10 cellular contexts compared by ENCODE assay signal in the genomic region with DNA sequence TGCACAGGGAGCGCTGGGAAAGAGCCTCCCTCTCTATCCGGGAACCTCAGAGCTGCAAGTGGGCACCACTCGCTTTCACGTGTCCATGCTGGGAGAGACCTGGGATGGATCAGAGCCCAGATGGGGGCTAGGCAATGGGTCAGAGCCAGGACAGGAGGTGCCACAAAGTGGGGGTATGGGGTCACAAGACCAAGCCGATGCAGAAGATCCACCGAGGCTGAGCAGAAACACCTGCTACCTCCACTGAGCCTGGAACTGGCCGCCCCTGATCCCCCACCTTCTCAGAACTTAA.
"Had no signal": no experiment of that assay in that cellular context is flagged by ENCODE, and none has a peak within 500 bp of the region (broad histone marks: within the 10 kb centered on the region; RNA-seq: fewer than 3 reads in every experiment).

No MANE protein-coding gene starts in this region.

- H3K9ac ChIP-seq: GM23248 had no signal

- H2AFZ ChIP-seq: GM23248 had no signal

- H3K9me3 Mint-ChIP-seq: IgD-negative memory B cell had no signal

- DNase-seq: GM23248, GOT3, H7, HFFc6, KG1 had no signal

- H3K27ac Mint-ChIP-seq: HFFc6 had no signal

- H3K4me1 ChIP-seq: HAP-1 had no signal

- H3K9me3 ChIP-seq: HAP-1 had no signal

- H3K4me1 Mint-ChIP-seq: IgD-negative memory B cell had no signal

- H3K27ac ChIP-seq: GM23248, HL-60 had no signal

- FAIRE-seq: HepG2 had no signal

- H3K4me3 ChIP-seq: GM23248, HAP-1 had no signal

- H3K4me3 Mint-ChIP-seq: HFFc6, IgD-negative memory B cell had no signal

- ATAC-seq: HCT116, HepG2 had no signal

- H3K36me3 ChIP-seq: HAP-1 had no signal

- H3K36me3 Mint-ChIP-seq: IgD-negative memory B cell had no signal
